8 cellular contexts compared by ENCODE assay signal in genomic region chr17:76384987-76385891, GRCh38. TPM values are rescaled to one million over a fixed set of nuclear protein-coding genes. Genes with fewer than 3 reads are reported as not detected.
A peak's percentile ranks its signal among the peaks of the same experiment; 100 is the strongest.
DNase-seq lines count a peak whose midpoint lies in the region; ATAC-seq and TF ChIP-seq lines count a peak whose summit lies in the region.

No MANE protein-coding gene starts in this region.

- DNase-seq in GM23338 (ENCODE audit: low spot score) (peak; percentile 53), RKO (ENCODE audit: low spot score) (peak; percentile 90), hepatic stellate cell (ENCODE audit: low spot score) (peak; percentile 76), gastrocnemius medialis (no peak), NCI-H1694 (lab: John Stamatoyannopoulos, UW) (no peak), iPS-NIHi7 (ENCODE audit: extremely low spot score) (no peak)
- peak; percentile 61 for DNase-seq in activated naive CD8-positive, alpha-beta T cell treated with anti-CD3 and anti-CD28 coated beads, Interleukin-2, amount 10 ng/mL, durations not matched to agents 7 days and 5 days
- no peak for DNase-seq in central memory CD4-positive, alpha-beta T cell

- no peaks in the 10 kb centered on the region for H3K36me3 ChIP-seq in GM23338 (ENCODE audit: insufficient read depth)
- peaks cover 0 to 5% of the 10 kb centered on the region in 2 donors for H3K36me3 ChIP-seq in gastrocnemius medialis

- TF ChIP-seq POLR2A in gastrocnemius medialis (IDR thresholded peaks at IDR 0.05) = peak in 1 of 2 donors; percentile 11

- ATAC-seq in GM23338 (peak; percentile 2), gastrocnemius medialis (peak; percentile 4 to 5)
- ATAC-seq in activated naive CD8-positive, alpha-beta T cell treated with anti-CD3 and anti-CD28 coated beads, Interleukin-2, amount 10 ng/mL, durations not matched to agents 7 days and 5 days (ENCODE audit: low read depth) = peak; percentile 1

- H3K27me3 Mint-ChIP-seq in GM23338 (ENCODE audit: insufficient read depth, low read depth, poor library complexity) = peaks cover 61% of the 10 kb centered on the region
- H3K27me3 Mint-ChIP-seq in activated naive CD8-positive, alpha-beta T cell treated with anti-CD3 and anti-CD28 coated beads, Interleukin-2, amount 10 ng/mL, durations not matched to agents 7 days and 5 days = peaks cover 3% of the 10 kb centered on the region

- H3K4me3 Mint-ChIP-seq in GM23338 = peak overlapping the region; percentile 58
- H3K4me3 Mint-ChIP-seq in activated naive CD8-positive, alpha-beta T cell treated with anti-CD3 and anti-CD28 coated beads, Interleukin-2, amount 10 ng/mL, durations not matched to agents 7 days and 5 days = peak overlapping the region; percentile 68

- H3K4me2 ChIP-seq in GM23338 = peak overlapping the region; percentile 84

- no peaks in the 10 kb centered on the region; the same call in 2 of the 3 replicates for H3K9me3 Mint-ChIP-seq in GM23338
- H3K9me3 Mint-ChIP-seq in activated naive CD8-positive, alpha-beta T cell treated with anti-CD3 and anti-CD28 coated beads, Interleukin-2, amount 10 ng/mL, durations not matched to agents 7 days and 5 days = no peaks in the 10 kb centered on the region

- H3K36me3 Mint-ChIP-seq in GM23338 (ENCODE audit: low read depth) = peaks cover 13% of the 10 kb centered on the region; the same call in 2 of the 3 replicates
- H3K36me3 Mint-ChIP-seq in activated naive CD8-positive, alpha-beta T cell treated with anti-CD3 and anti-CD28 coated beads, Interleukin-2, amount 10 ng/mL, durations not matched to agents 7 days and 5 days = no peaks in the 10 kb centered on the region

- TF ChIP-seq CTCF in GM23338 (conservative IDR thresholded peaks at IDR 0.05; ENCODE audit: low read depth in 2 of 2) (no peak), gastrocnemius medialis (IDR thresholded peaks at IDR 0.05 in 4 of 5, conservative IDR thresholded peaks at IDR 0.05 in 1 of 5) (no peak)

- H3K9me2 ChIP-seq in GM23338 (ENCODE audit: insufficient read depth) = no peaks in the 10 kb centered on the region

- H3K9me3 ChIP-seq in gastrocnemius medialis = no peaks in the 10 kb centered on the region

- H4K20me1 ChIP-seq in GM23338 (replicated peaks; ENCODE audit: insufficient read depth) = no peaks in the 10 kb centered on the region

- POLR2A ChIA-PET in activated naive CD8-positive, alpha-beta T cell treated with anti-CD3 and anti-CD28 coated beads, Interleukin-2, amount 10 ng/mL, durations not matched to agents 7 days and 5 days (lab: Charles Lee) = interaction anchor here (0.6 to 6.1 kb wide), 10 partner anchors 12 to 510 kb away, joined by 3 to 63 read pairs (median 4); partner anchors contain the start of gene PRPSAP1

- no peak overlapping the region for H3K27ac ChIP-seq in GM23338 (ENCODE audit: low read depth)
- peak overlapping the region; percentile 64 to 79 (median 71) for H3K27ac ChIP-seq in gastrocnemius medialis

- no peak overlapping the region for H3K27ac Mint-ChIP-seq in GM23338
- no peak overlapping the region for H3K27ac Mint-ChIP-seq in activated naive CD8-positive, alpha-beta T cell treated with anti-CD3 and anti-CD28 coated beads, Interleukin-2, amount 10 ng/mL, durations not matched to agents 7 days and 5 days

- peaks cover 27% of the 10 kb centered on the region for H3K4me1 ChIP-seq in GM23338 (ENCODE audit: insufficient read depth)
- peaks cover 29 to 33% of the 10 kb centered on the region in 2 donors for H3K4me1 ChIP-seq in gastrocnemius medialis

- peak overlapping the region; percentile 89 for H2AFZ ChIP-seq in GM23338

- intact Hi-C loops in gastrocnemius medialis (cut with DNase I; ENCODE audit: low total_unique reads) = loop anchor here (1.0 to 5.0 kb wide), 2 partner anchors 32 to 78 kb away; partner anchors contain the start of genes PRPSAP1 and QRICH2

- no peaks in the 10 kb centered on the region for H3K79me2 ChIP-seq in GM23338 (replicated peaks; ENCODE audit: insufficient read depth)

- H3K4me3 ChIP-seq in GM23338 (peak overlapping the region; percentile 84), gastrocnemius medialis (peak overlapping the region; percentile 44 to 69 (median 62))

- H3K27me3 ChIP-seq in GM23338 (ENCODE audit: insufficient read depth) (peaks cover 60% of the 10 kb centered on the region), gastrocnemius medialis (peaks cover 0 to 12% (median 5%) of the 10 kb centered on the region in 3 donors)

- H3K4me1 Mint-ChIP-seq in GM23338 = peaks cover 27% of the 10 kb centered on the region
- H3K4me1 Mint-ChIP-seq in activated naive CD8-positive, alpha-beta T cell treated with anti-CD3 and anti-CD28 coated beads, Interleukin-2, amount 10 ng/mL, durations not matched to agents 7 days and 5 days = peaks cover 5% of the 10 kb centered on the region

- in situ Hi-C loops in gastrocnemius medialis (cut with MboI; ENCODE audit: low sequenced_read_pairs in 4 of 4) = no loop called here

- H3F3A ChIP-seq in GM23338 (replicated peaks; ENCODE audit: low read depth) = peaks cover 16% of the 10 kb centered on the region

TF ChIP-seq in GM23338, 12 proteins besides CTCF, POLR2A, EP300 and RAD21:
- TF ChIP-seq CREB1 (CRISPR knock-in tag; IDR thresholded peaks at IDR 0.05; ENCODE audit: low read depth) = no peak
- no peak for TF ChIP-seq JUNB (IDR thresholded peaks at IDR 0.05; ENCODE audit: unreplicated experiment)
- no peak for TF ChIP-seq EZH2phosphoT487 (IDR thresholded peaks at IDR 0.05; ENCODE audit: unreplicated experiment)
- TF ChIP-seq EZH2 (IDR thresholded peaks at IDR 0.05; ENCODE audit: low read depth, unreplicated experiment) = no peak
- TF ChIP-seq ZNF462 (CRISPR knock-in tag; IDR thresholded peaks at IDR 0.05) = no peak
TF ChIP-seq in GM23338: peak in this region for 0.

RNA-seq across cellular contexts. Expression of gene SPHK1, which starts 0.8 kb away (rescaled TPM):
- total RNA-seq in GM23338 (2014; rRNA removed; shearing (Covaris generic)) = 3.2 and 7.4 TPM in 2 replicates
- 0.63 and 1.3 TPM in 2 replicates for polyA plus RNA-seq in GM23338 (2016; fragmentation: Nextera tagmentation; extraction: Ambion mirVana)
- total RNA-seq in activated naive CD8-positive, alpha-beta T cell treated with anti-CD3 and anti-CD28 coated beads, Interleukin-2, amount 10 ng/mL, durations not matched to agents 7 days and 5 days = 1 to 10 TPM; 3.4 to 3.9 TPM
- total RNA-seq in gastrocnemius medialis = 1 to 10 TPM in 3 of 4 donors, under 1 TPM in 1; 0.66 to 5.0 (median 2.5) TPM

RNA-seq across cellular contexts. Expression of gene PRPSAP1, which starts 31.5 kb away (rescaled TPM):
- 47.9 and 58.8 TPM in 2 replicates for total RNA-seq in GM23338 (2014; rRNA removed; shearing (Covaris generic))
- polyA plus RNA-seq in GM23338 (2016; fragmentation: Nextera tagmentation; extraction: Ambion mirVana) = 31.5 and 39.5 TPM in 2 replicates
- total RNA-seq in activated naive CD8-positive, alpha-beta T cell treated with anti-CD3 and anti-CD28 coated beads, Interleukin-2, amount 10 ng/mL, durations not matched to agents 7 days and 5 days = 10 to 100 TPM; 61.6 to 66.1 TPM
- 10 to 100 TPM; 10.2 to 23.4 (median 15.9) TPM for total RNA-seq in gastrocnemius medialis

Comparison
In these comparisons a context has a peak if more than half of its experiments do, and no peak if none do; other contexts are left out.
1. DNase-seq: peak in GM23338 (single experiment), RKO (single experiment), activated naive CD8-positive, alpha-beta T cell treated with anti-CD3 and anti-CD28 coated beads, Interleukin-2, amount 10 ng/mL, durations not matched to agents 7 days and 5 days (single experiment) and hepatic stellate cell (single experiment); none in gastrocnemius medialis (0 of 2), NCI-H1694 (single experiment), central memory CD4-positive, alpha-beta T cell (single experiment) and iPS-NIHi7 (single experiment).
2. Peak in every context shown above with its lines, with median percentiles within 50 percentile points of each other: ATAC-seq.